In the genomic region with DNA sequence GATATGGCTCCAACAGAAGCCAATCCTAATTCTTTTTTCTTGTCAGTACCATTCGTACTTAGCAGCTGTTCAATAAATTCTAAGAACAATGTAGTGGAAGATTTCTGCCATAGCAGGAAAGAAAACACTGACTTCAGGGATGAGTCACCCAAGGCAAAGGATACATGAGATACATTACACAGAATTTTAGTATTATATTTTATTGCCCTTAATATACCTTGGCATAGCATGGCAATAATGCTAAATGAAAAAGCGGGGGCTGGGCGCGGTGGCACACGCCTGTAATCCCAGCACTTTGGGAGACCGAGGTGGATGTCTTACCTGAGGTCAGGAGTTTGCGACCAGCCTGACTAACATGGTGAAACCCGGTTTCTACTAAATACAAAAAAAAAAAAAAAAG, we compare ENCODE assay signal across 27 cellular contexts.
"Had no signal": no experiment of that assay in that cellular context is flagged by ENCODE, and none has a peak within 500 bp of the region (broad histone marks: within the 10 kb centered on the region; RNA-seq: fewer than 3 reads in every experiment).

No MANE protein-coding gene starts in this region.

- H3K27me3 ChIP-seq: body of pancreas, esophagus squamous epithelium, ovary, upper lobe of left lung, vagina had no signal

- ATAC-seq: body of pancreas; left ventricle myocardium superior; sciatic nerve; stimulated activated memory B cell treated with anti-CD40 and anti-IgM and Interleukin-4, amounts not matched to agents 10 μg/mL and 1 μg/mL and 100 μg/mL, for 72 hours; stimulated activated naive CD8-positive, alpha-beta T cell treated with anti-CD3 and anti-CD28 coated beads, Interleukin-15, amount 100 ng/mL, for 72 hours had no signal

- H3K4me3 ChIP-seq: body of pancreas, esophagus squamous epithelium, ovary, upper lobe of left lung, vagina had no signal

- H3K36me3 ChIP-seq: esophagus squamous epithelium, ovary, upper lobe of left lung, vagina had no signal

- H3K9me3 ChIP-seq: body of pancreas, esophagus squamous epithelium, ovary, upper lobe of left lung, vagina had no signal

- FAIRE-seq: TTC549 had no signal

- DNase-seq: activated CD4-positive, alpha-beta T cell treated with anti-CD3 and anti-CD28 coated beads for 4 hours; activated CD4-positive, alpha-beta T cell treated with anti-CD3 and anti-CD28 coated beads, Interleukin-2, amount 50 U/mL, for 4 hours; activated CD8-positive, alpha-beta memory T cell treated with anti-CD3 and anti-CD28 coated beads for 24 hours; activated effector memory CD4-positive, alpha-beta T cell treated with Interleukin-2 at 50 U/mL for 16 hours; activated naive CD4-positive, alpha-beta T cell treated with Interleukin-2 at 50 U/mL for 16 hours; anterior cingulate cortex; body of pancreas; endodermal cell; esophagus squamous epithelium; left ventricle myocardium superior; naive B cell; nephron progenitor cell; ovary; retina; small intestine; stimulated activated CD4-positive, alpha-beta T cell treated with anti-CD3 and anti-CD28 coated beads, Interleukin-4, amount 100 ng/mL, for 24 hours; stimulated activated CD8-positive, alpha-beta memory T cell treated with anti-CD3 and anti-CD28 coated beads, Interleukin-4, amount 100 ng/mL, for 48 hours; stimulated activated naive CD8-positive, alpha-beta T cell treated with anti-CD3 and anti-CD28 coated beads, Interleukin-15, amount 100 ng/mL, for 72 hours; substantia nigra; T-helper 1 cell had no signal

- H3K4me1 ChIP-seq: body of pancreas, esophagus squamous epithelium, upper lobe of left lung, vagina had no signal

- H3K27ac ChIP-seq: body of pancreas, epithelial cell of prostate, esophagus squamous epithelium, ovary, upper lobe of left lung, vagina, VCaP had no signal
